Comparison of ENCODE assay signal across 23 cellular contexts in the genomic region with DNA sequence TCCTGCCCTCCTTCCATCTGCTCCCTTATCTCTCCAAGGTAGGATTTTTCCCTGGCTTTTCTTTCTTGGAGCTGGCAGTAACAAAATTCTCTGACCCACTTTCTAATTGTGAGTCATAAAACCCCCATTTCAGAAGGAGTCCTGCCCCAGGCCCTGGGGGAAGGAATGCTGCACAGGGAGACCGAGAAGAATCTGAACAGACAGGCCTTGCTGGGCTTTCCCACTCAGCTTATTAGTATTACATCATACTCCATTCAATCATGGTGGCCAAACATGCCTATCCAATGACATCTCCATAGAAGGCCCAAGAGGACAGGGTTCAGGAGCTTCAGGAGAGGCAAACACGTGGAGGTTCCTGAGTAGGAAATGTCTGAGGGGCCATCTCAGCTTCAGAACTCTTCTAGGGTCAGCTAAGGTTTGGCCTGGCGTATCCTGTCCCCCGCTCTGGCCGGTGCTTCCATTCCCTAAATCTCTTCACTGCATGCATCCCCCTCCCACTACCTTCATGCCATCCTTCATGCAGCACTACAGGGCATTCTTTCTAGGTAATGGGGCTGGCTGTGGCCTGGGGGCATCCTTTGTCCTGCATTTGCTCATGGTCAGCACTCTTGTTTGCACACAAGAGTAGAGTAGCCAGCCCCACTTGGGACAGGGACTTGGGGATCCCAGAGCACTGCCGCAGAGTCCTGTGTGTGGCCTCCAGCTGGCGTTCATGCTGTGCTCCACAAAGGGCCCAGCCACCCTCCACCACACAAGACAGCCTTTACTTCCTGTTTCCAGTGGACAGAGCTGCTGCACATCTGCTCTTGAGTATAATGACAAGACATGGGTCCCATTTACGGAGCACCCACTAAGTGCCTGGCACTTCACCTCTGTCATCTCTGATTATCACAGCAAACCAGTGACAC. TPM values are rescaled to one million over a fixed set of nuclear protein-coding genes. Genes with fewer than 3 reads are reported as not detected.
A peak's percentile ranks its signal among the peaks of the same experiment; 100 is the strongest.
DNase-seq lines count a peak whose midpoint lies in the region; ATAC-seq, FAIRE-seq and TF ChIP-seq lines count a peak whose summit lies in the region.
"Had no signal": no experiment of that assay in that cellular context is flagged by ENCODE, and none has a peak within 500 bp of the region (broad histone marks: within the 10 kb centered on the region; RNA-seq: fewer than 3 reads in every experiment).

No MANE protein-coding gene starts in this region.

- H3K4me3 ChIP-seq in epithelial cell of esophagus (ENCODE audit: low read length) = no peak overlapping the region
- H3K4me3 ChIP-seq: SJSA1 had no signal

- intact Hi-C loops in sciatic nerve (cut with DNase I) = no loop called here

- DNase-seq in H4 (ENCODE audit: low spot score) (peak; percentile 35), NCI-H774 (lab: John Stamatoyannopoulos, UW) (peak; percentile 6), epithelial cell of esophagus (ENCODE audit: low read depth) (peak; percentile 95), sciatic nerve (ENCODE audit: low spot score) (peak; percentile 25), OCI-M2 (lab: John Stamatoyannopoulos, UW; ENCODE audit: unreplicated experiment) (no peak), RCC 7860 (ENCODE audit: low spot score) (no peak)
- no peak for DNase-seq in stimulated activated naive CD8-positive, alpha-beta T cell treated with anti-CD3 and anti-CD28 coated beads, Interleukin-15, Interleukin-2, amounts not matched to agents 100 U/mL and 50 U/mL, for 24 hours
- DNase-seq: activated CD4-positive, CD25-positive, alpha-beta regulatory T cell treated with anti-CD3 and anti-CD28 coated beads, Interleukin-2, amount 50 U/mL, for 72 hours; activated CD8-positive, alpha-beta memory T cell treated with anti-CD3 and anti-CD28 coated beads, Interleukin-2, amount 10 ng/mL, durations not matched to agents 7 days and 5 days; amniotic stem cell; BE2C; effector CD4-positive, alpha-beta T cell; head of caudate nucleus; natural killer cell; NCI-H187; small intestine; stimulated activated CD4-positive, alpha-beta T cell treated with anti-CD3 and anti-CD28 coated beads, Interleukin-4, amount 100 ng/mL, for 4 hours; T-helper 9 cell had no signal

- ATAC-seq in sciatic nerve = no peak
- ATAC-seq in stimulated activated naive CD8-positive, alpha-beta T cell treated with anti-CD3 and anti-CD28 coated beads, Interleukin-15, Interleukin-2, amounts not matched to agents 100 U/mL and 50 U/mL, for 24 hours = no peak
- ATAC-seq: activated CD8-positive, alpha-beta memory T cell treated with anti-CD3 and anti-CD28 coated beads, Interleukin-2, amount 10 ng/mL, durations not matched to agents 7 days and 5 days; natural killer cell had no signal

- TF ChIP-seq CTCF in epithelial cell of esophagus (IDR thresholded peaks at IDR 0.05; ENCODE audit: insufficient read depth, low read depth, low read length, missing control alignments) = no peak

- FAIRE-seq in RCC 7860 (lab: Jason Lieb, UNC) = no peak
- FAIRE-seq: D721Med, GM12891, HTR-8/SVneo, small intestine had no signal

RNA-seq across cellular contexts. Expression of gene SLC6A2, which starts 8.2 kb away (rescaled TPM):
- not detected in 2 replicates for total RNA-seq in H4 (2014; rRNA removed; shearing (Covaris generic))
- 1.1 TPM for total RNA-seq in sciatic nerve
- total RNA-seq: activated CD8-positive, alpha-beta memory T cell treated with anti-CD3 and anti-CD28 coated beads, Interleukin-2, amount 10 ng/mL, durations not matched to agents 7 days and 5 days; lung microvascular endothelial cell; natural killer cell; SJSA1 had no signal

Comparison
In these comparisons a context has a peak if more than half of its experiments do, and no peak if none do; other contexts are left out.
1. DNase-seq: peak in H4 (single experiment), NCI-H774 (single experiment), epithelial cell of esophagus (single experiment) and sciatic nerve (single experiment); none in stimulated activated naive CD8-positive, alpha-beta T cell treated with anti-CD3 and anti-CD28 coated beads, Interleukin-15, Interleukin-2, amounts not matched to agents 100 U/mL and 50 U/mL, for 24 hours (single experiment), OCI-M2 (single experiment) and RCC 7860 (single experiment).